In genomic region chr18:7902399-7902839, GRCh38 we compare ENCODE assay signal across 11 cellular contexts.
DNase-seq lines count a peak whose midpoint lies in the region; ATAC-seq and TF ChIP-seq lines count a peak whose summit lies in the region.
"Had no signal": no experiment of that assay in that cellular context is flagged by ENCODE, and none has a peak within 500 bp of the region (broad histone marks: within the 10 kb centered on the region; RNA-seq: fewer than 3 reads in every experiment).

No MANE protein-coding gene starts in this region.

- H3K27ac ChIP-seq in esophagus (ENCODE audit: low read depth in 2 of 2, low read length in 1 of 2) (peak overlapping the region; percentile 49 to 52), left lung (no peak overlapping the region), stomach smooth muscle (ENCODE audit: low read length) (peak overlapping the region; percentile 66)

- no peaks in the 10 kb centered on the region for H3K27me3 ChIP-seq in esophagus (ENCODE audit: control insufficient read depth in 1 of 2, insufficient read depth in 2 of 2, low read length in 2 of 2)
- H3K27me3 ChIP-seq in left lung, result no peaks in the 10 kb centered on the region
- H3K27me3 ChIP-seq in stomach smooth muscle (ENCODE audit: control insufficient read depth in 1 of 2, insufficient read depth in 2 of 2, low read length in 2 of 2), result no peaks in the 10 kb centered on the region
- H3K27me3 ChIP-seq: thyroid gland had no signal

- 70 to 80% methylated on average over 5 of the region's 5 CpGs for WGBS in esophagus, 2 donors

- H3K9me3 Mint-ChIP-seq in stimulated activated effector memory CD8-positive, alpha-beta T cell treated with anti-CD3 and anti-CD28 coated beads, Interleukin-12 subunit alpha, Interleukin-12 subunit beta, amount 100 ng/mL, for 72 hours, result peaks cover 10% of the 10 kb centered on the region

- DNase-seq in M059J (ENCODE audit: low read depth), result peak; percentile 84
- DNase-seq in left lung, result no peak
- DNase-seq in stimulated activated CD4-positive, alpha-beta T cell treated with anti-CD3 and anti-CD28 coated beads, Interleukin-2, amount 100 ng/mL, for 48 hours, result no peak
- no peak for DNase-seq in NCI-H2227 treated with DMSO at 0.1 percent for 48 hours (lab: John Stamatoyannopoulos, UW)
- DNase-seq in stimulated activated effector memory CD8-positive, alpha-beta T cell treated with anti-CD3 and anti-CD28 coated beads, Interleukin-12 subunit alpha, Interleukin-12 subunit beta, amount 100 ng/mL, for 72 hours (ENCODE audit: low spot score in 2 of 2), result no peak
- no peak for DNase-seq in omental fat pad (ENCODE audit: low spot score)
- DNase-seq: SW 1271, thyroid gland had no signal

- intact Hi-C loops in left lung (cut with DNase I), result no loop called here

- no peak overlapping the region for H3K27ac Mint-ChIP-seq in stimulated activated effector memory CD8-positive, alpha-beta T cell treated with anti-CD3 and anti-CD28 coated beads, Interleukin-12 subunit alpha, Interleukin-12 subunit beta, amount 100 ng/mL, for 72 hours

- H3K4me1 Mint-ChIP-seq in stimulated activated effector memory CD8-positive, alpha-beta T cell treated with anti-CD3 and anti-CD28 coated beads, Interleukin-12 subunit alpha, Interleukin-12 subunit beta, amount 100 ng/mL, for 72 hours, result no peaks in the 10 kb centered on the region

- TF ChIP-seq CTCF in left lung (IDR thresholded peaks at IDR 0.05) (no peak), omental fat pad (IDR thresholded peaks at IDR 0.05) (no peak)

- H3K9me3 ChIP-seq in esophagus (ENCODE audit: control insufficient read depth in 2 of 2, insufficient read depth in 1 of 2, low read depth in 1 of 2, low read length in 1 of 2) (no peaks in the 10 kb centered on the region), left lung (no peaks in the 10 kb centered on the region), stomach smooth muscle (ENCODE audit: control insufficient read depth in 2 of 2, low read length in 2 of 2) (no peaks in the 10 kb centered on the region)
- H3K9me3 ChIP-seq: thyroid gland had no signal

- no peak overlapping the region for H3K4me3 Mint-ChIP-seq in stimulated activated effector memory CD8-positive, alpha-beta T cell treated with anti-CD3 and anti-CD28 coated beads, Interleukin-12 subunit alpha, Interleukin-12 subunit beta, amount 100 ng/mL, for 72 hours

- no peaks in the 10 kb centered on the region for H3K36me3 Mint-ChIP-seq in stimulated activated effector memory CD8-positive, alpha-beta T cell treated with anti-CD3 and anti-CD28 coated beads, Interleukin-12 subunit alpha, Interleukin-12 subunit beta, amount 100 ng/mL, for 72 hours

- H3K4me3 ChIP-seq in esophagus (ENCODE audit: low read depth in 1 of 2, low read length in 2 of 2) (no peak overlapping the region), left lung (no peak overlapping the region), stomach smooth muscle (ENCODE audit: low read length in 2 of 2) (peak overlapping the region in 1 of 2 donors; percentile 30)
- H3K4me3 ChIP-seq: thyroid gland had no signal

- H3K36me3 ChIP-seq in esophagus (ENCODE audit: control insufficient read depth in 2 of 2, insufficient read depth in 2 of 2, low read length in 1 of 2), result no peaks in the 10 kb centered on the region
- H3K36me3 ChIP-seq in left lung, result no peaks in the 10 kb centered on the region
- H3K36me3 ChIP-seq in stomach smooth muscle (ENCODE audit: control insufficient read depth in 2 of 2, insufficient read depth in 2 of 2, low read length in 2 of 2), result peaks cover 0 to 3% of the 10 kb centered on the region in 2 donors
- H3K36me3 ChIP-seq: thyroid gland had no signal

- H3K9ac ChIP-seq in stomach smooth muscle (ENCODE audit: low read length in 2 of 2), result no peak overlapping the region

- H3K4me1 ChIP-seq in esophagus (ENCODE audit: control insufficient read depth in 2 of 2, insufficient read depth in 2 of 2, low read length in 1 of 2) (no peaks in the 10 kb centered on the region), left lung (no peaks in the 10 kb centered on the region), stomach smooth muscle (ENCODE audit: control insufficient read depth, insufficient read depth, low read length) (peaks cover 9% of the 10 kb centered on the region)

- ATAC-seq in left lung (peak; percentile 49), omental fat pad (ENCODE audit: low FRiP score) (no peak)
- no peak for ATAC-seq in stimulated activated effector memory CD8-positive, alpha-beta T cell treated with anti-CD3 and anti-CD28 coated beads, Interleukin-12 subunit alpha, Interleukin-12 subunit beta, amount 100 ng/mL, for 72 hours
- ATAC-seq: activated CD4-positive, CD25-positive, alpha-beta regulatory T cell treated with anti-CD3 and anti-CD28 coated beads, Interleukin-2, amount 50 U/mL, for 24 hours had no signal

Comparison
In these comparisons a context has a peak if more than half of its experiments do, and no peak if none do; other contexts are left out.
1. H3K27ac ChIP-seq: peak in esophagus (2 of 2) and stomach smooth muscle (single experiment); none in left lung (0 of 2).